ENCODE assay signal across 8 cellular contexts in genomic region chr1:110879758-110880606, GRCh38. TPM values are rescaled to one million over a fixed set of nuclear protein-coding genes. Genes with fewer than 3 reads are reported as not detected.
DNase-seq lines count a peak whose midpoint lies in the region; ATAC-seq and TF ChIP-seq lines count a peak whose summit lies in the region.

No MANE protein-coding gene starts in this region.

- H3K9me3 Mint-ChIP-seq in T-cell = no peaks in the 10 kb centered on the region
- no peaks in the 10 kb centered on the region for H3K9me3 Mint-ChIP-seq in dendritic cell treated with granulocyte-macrophage colony-stimulating factor and Interleukin-4, amounts not matched to agents 40 ng/mL and 50 ng/mL, for 4 days

- no peak overlapping the region for H3K27ac ChIP-seq in hepatocyte

- no peaks in the 10 kb centered on the region for H3K27me3 ChIP-seq in hepatocyte

- no peaks in the 10 kb centered on the region for H3K4me1 ChIP-seq in hepatocyte (ENCODE audit: insufficient read depth)

- H3K27ac Mint-ChIP-seq in T-cell = peak overlapping the region; percentile 98 to 100
- peak overlapping the region; percentile 86 for H3K27ac Mint-ChIP-seq in dendritic cell treated with granulocyte-macrophage colony-stimulating factor and Interleukin-4, amounts not matched to agents 40 ng/mL and 50 ng/mL, for 4 days

- ATAC-seq in GM18868 (IDR thresholded peaks at IDR 0.05; ENCODE audit: unreplicated experiment) = peak; percentile 73
- peak; percentile 55 for ATAC-seq in HG02938 (IDR thresholded peaks at IDR 0.05; ENCODE audit: unreplicated experiment)
- peak; percentile 23 to 65 (median 60) for ATAC-seq in T-cell (replicated peaks in 1 of 4)
- ATAC-seq in stimulated activated naive CD8-positive, alpha-beta T cell treated with anti-CD3 and anti-CD28 coated beads, Interleukin-15, Interleukin-2, amounts not matched to agents 100 U/mL and 50 U/mL, for 24 hours = peak; percentile 70

- peak in 24 of 34 experiments; percentile 13 to 51 (median 40) for DNase-seq in T-cell
- peak; percentile 61 for DNase-seq in stimulated activated naive CD8-positive, alpha-beta T cell treated with anti-CD3 and anti-CD28 coated beads, Interleukin-15, Interleukin-2, amounts not matched to agents 100 U/mL and 50 U/mL, for 24 hours
- no peak for DNase-seq in hepatocyte (ENCODE audit: low spot score)
- no peak for DNase-seq in NCI-H510A treated with DMSO at 0.1 percent for 48 hours (lab: John Stamatoyannopoulos, UW)
- DNase-seq in SHP77 treated with DMSO at 0.1 percent for 48 hours (lab: John Stamatoyannopoulos, UW) = no peak

- H3K4me1 Mint-ChIP-seq in T-cell = peaks cover 79 to 100% (median 90%) of the 10 kb centered on the region in 3 donors
- peaks cover 70% of the 10 kb centered on the region for H3K4me1 Mint-ChIP-seq in dendritic cell treated with granulocyte-macrophage colony-stimulating factor and Interleukin-4, amounts not matched to agents 40 ng/mL and 50 ng/mL, for 4 days (ENCODE audit: low read depth)

- no peak overlapping the region for H3K4me2 ChIP-seq in hepatocyte

- H3K27me3 Mint-ChIP-seq in T-cell = no peaks in the 10 kb centered on the region
- no peaks in the 10 kb centered on the region for H3K27me3 Mint-ChIP-seq in dendritic cell treated with granulocyte-macrophage colony-stimulating factor and Interleukin-4, amounts not matched to agents 40 ng/mL and 50 ng/mL, for 4 days

- H3K36me3 ChIP-seq in hepatocyte (replicated peaks; ENCODE audit: insufficient read depth, low read depth) = no peaks in the 10 kb centered on the region

- no peaks in the 10 kb centered on the region for H3K9me2 ChIP-seq in hepatocyte (replicated peaks; ENCODE audit: insufficient read depth)

- intact Hi-C loops in dendritic cell treated with granulocyte-macrophage colony-stimulating factor and Interleukin-4, amounts not matched to agents 40 ng/mL and 50 ng/mL, for 4 days (cut with micrococcal nuclease) = loop anchor here (10.0 kb wide), 1 partner anchor 245 kb away; no protein-coding TSS in a partner anchor

- H3K79me2 ChIP-seq in hepatocyte = no peaks in the 10 kb centered on the region

- H3K36me3 Mint-ChIP-seq in T-cell = peaks cover 57% of the 10 kb centered on the region
- H3K36me3 Mint-ChIP-seq in dendritic cell treated with granulocyte-macrophage colony-stimulating factor and Interleukin-4, amounts not matched to agents 40 ng/mL and 50 ng/mL, for 4 days (ENCODE audit: low read depth) = peaks cover 37% of the 10 kb centered on the region

- POLR2A ChIA-PET in T-cell (lab: Charles Lee) = interaction anchor here (0.6 to 1.1 kb wide), 5 partner anchors 8 to 420 kb away, joined by 3 to 7 read pairs (median 6); partner anchors contain the start of gene LRIF1 (in 1 of the 2)

- CTCF ChIA-PET in T-cell (lab: Charles Lee) = no interaction called here

- no peaks in the 10 kb centered on the region for H4K20me1 ChIP-seq in hepatocyte (ENCODE audit: insufficient read depth, poor library complexity, severe bottlenecking)

- WGBS in hepatocyte (ENCODE audit: low lambda C conversion rate, missing lambda C conversion rate) = 51% methylated on average over 7 of the region's 7 CpGs

- no peak for TF ChIP-seq CTCF in hepatocyte (IDR thresholded peaks at IDR 0.05; ENCODE audit: poor library complexity)

- H3K4me3 Mint-ChIP-seq in T-cell = peak overlapping the region; percentile 84 to 99 (median 97)
- H3K4me3 Mint-ChIP-seq in dendritic cell treated with granulocyte-macrophage colony-stimulating factor and Interleukin-4, amounts not matched to agents 40 ng/mL and 50 ng/mL, for 4 days = peak overlapping the region; percentile 67

- no peaks in the 10 kb centered on the region for H3K9me3 ChIP-seq in hepatocyte (ENCODE audit: low read depth)

- H3K4me3 ChIP-seq in hepatocyte = no peak overlapping the region

- no peak overlapping the region for H2AFZ ChIP-seq in hepatocyte

RNA-seq across cellular contexts. Expression of gene CD53, which starts 7.0 kb away (rescaled TPM):
- 100 to 1,000 TPM; 288 to 405 (median 386) TPM for total RNA-seq in T-cell
- 1.4 and 2.6 TPM in 2 replicates for total RNA-seq in hepatocyte
- 0.79 and 2.1 TPM in 2 replicates for polyA plus RNA-seq in hepatocyte

Comparison
In these comparisons a context has a peak if more than half of its experiments do, and no peak if none do; other contexts are left out.
1. DNase-seq: peak in T-cell (24 of 34) and stimulated activated naive CD8-positive, alpha-beta T cell treated with anti-CD3 and anti-CD28 coated beads, Interleukin-15, Interleukin-2, amounts not matched to agents 100 U/mL and 50 U/mL, for 24 hours (single experiment); none in hepatocyte (single experiment), NCI-H510A treated with DMSO at 0.1 percent for 48 hours (single experiment) and SHP77 treated with DMSO at 0.1 percent for 48 hours (single experiment).
2. RNA of gene CD53, which starts 7.0 kb away (total RNA-seq): 288 to 405 TPM in T-cell; 1.4 to 2.6 TPM in hepatocyte; every median in the first group is over 10 times any median in the second.
3. Peak in every context shown above with its lines, with median percentiles within 50 percentile points of each other: ATAC-seq.